36 cellular contexts compared by ENCODE assay signal in genomic region chr4:103030791-103031190, GRCh38. TPM values are rescaled to one million over a fixed set of nuclear protein-coding genes. Genes with fewer than 3 reads are reported as not detected.
"Had no signal": no experiment of that assay in that cellular context is flagged by ENCODE, and none has a peak within 500 bp of the region (broad histone marks: within the 10 kb centered on the region; RNA-seq: fewer than 3 reads in every experiment).

No MANE protein-coding gene starts in this region.

- H3K36me3 ChIP-seq: MG63 had no signal

- H3K9ac ChIP-seq: KMS-11 had no signal

- DNase-seq: Karpas-422, Kasumi-1, KG1, MG63, MM.1S, NCI-H1048, NCI-H1092, NCI-H1092 treated with DMSO at 0.1 percent for 48 hours, NCI-H1105, NCI-H1105 treated with DMSO at 0.1 percent for 48 hours, NCI-H1417, NCI-H1417 treated with DMSO at 0.1 percent for 48 hours, NCI-H1436, NCI-H1436 treated with DMSO at 0.1 percent for 48 hours, NCI-H146, NCI-H1694, NCI-H1694 treated with DMSO at 0.1 percent for 48 hours, NCI-H187, NCI-H187 treated with DMSO at 0.1 percent for 48 hours, NCI-H1930, NCI-H2029, NCI-H2029 treated with DMSO at 0.1 percent for 48 hours, NCI-H2081, NCI-H2081 treated with DMSO at 0.1 percent for 48 hours, NCI-H2107, NCI-H2171, NCI-H2171 treated with DMSO at 0.1 percent for 48 hours, NCI-H2227 treated with DMSO at 0.1 percent for 48 hours, NCI-H345, NCI-H446, NCI-H446 treated with DMSO at 0.1 percent for 48 hours, NCI-H510A, NCI-H510A treated with DMSO at 0.1 percent for 48 hours, NCI-H524 had no signal

- H3K4me3 ChIP-seq: MG63 had no signal

- H3K9me3 ChIP-seq: MG63 had no signal

- H3K4me2 ChIP-seq: KMS-11 had no signal

- H3K27ac ChIP-seq: KMS-11 had no signal

- H3K27me3 ChIP-seq: MG63 had no signal

RNA-seq across cellular contexts. Expression of gene SLC9B1, which starts 11.3 kb away (rescaled TPM):
- total RNA-seq: M059J had no signal
